9 cellular contexts compared by ENCODE assay signal in genomic region chr12:3658327-3659163, GRCh38.
DNase-seq lines count a peak whose midpoint lies in the region; ATAC-seq and TF ChIP-seq lines count a peak whose summit lies in the region.
"Had no signal": no experiment of that assay in that cellular context is flagged by ENCODE, and none has a peak within 500 bp of the region (broad histone marks: within the 10 kb centered on the region; RNA-seq: fewer than 3 reads in every experiment).

No MANE protein-coding gene starts in this region.

- H3K4me2 ChIP-seq in IMR-90 (ENCODE audit: low read depth, low read length) = no peak overlapping the region

- POLR2A ChIA-PET in IMR-90 (lab: Charles Lee; ENCODE audit: unreplicated experiment) = no interaction called here

- H2BK120ac ChIP-seq in IMR-90 (ENCODE audit: low read depth, low read length) = no peak overlapping the region

- H3K79me1 ChIP-seq in IMR-90 (ENCODE audit: low read depth in 1 of 2, low read length in 2 of 2) = no peaks in the 10 kb centered on the region

- intact Hi-C loops in IMR-90 (cut with micrococcal nuclease) = loop anchor here (1.0 to 5.0 kb wide), 3 partner anchors 119 to 619 kb away; no protein-coding TSS in a partner anchor

- H2BK15ac ChIP-seq in IMR-90 (ENCODE audit: low read depth, low read length) = no peak overlapping the region

- in situ Hi-C loops in IMR-90 (cut with MboI; ENCODE audit: low sequenced_read_pairs) = no loop called here

- no peaks in the 10 kb centered on the region for H3K36me3 ChIP-seq in IMR-90 (ENCODE audit: control insufficient read depth, insufficient read depth, low read length)
- H3K36me3 ChIP-seq: thoracic aorta had no signal

- no peak overlapping the region for H3K14ac ChIP-seq in IMR-90 (replicated peaks; ENCODE audit: low read depth, low read length)

- TF ChIP-seq POLR2A in IMR-90 (IDR thresholded peaks at IDR 0.05; ENCODE audit: low read depth, low read length) = no peak

- no peak overlapping the region for H2BK5ac ChIP-seq in IMR-90 (ENCODE audit: low read depth, low read length, poor library complexity, severe bottlenecking)

- no peaks in the 10 kb centered on the region for H4K20me1 ChIP-seq in IMR-90 (ENCODE audit: insufficient read depth, low read length)

- no peak overlapping the region for H4K8ac ChIP-seq in IMR-90 (ENCODE audit: low read depth in 2 of 2, low read length in 2 of 2)

- H3K4ac ChIP-seq in IMR-90 (ENCODE audit: low read depth, low read length) = no peak overlapping the region

- H3K23ac ChIP-seq in IMR-90 (ENCODE audit: low read depth, low read length) = no peak overlapping the region

- dilution Hi-C loops in IMR-90 (cut with HindIII; ENCODE audit: low sequenced_read_pairs, unreplicated experiment) = no loop called here

- H4K91ac ChIP-seq in IMR-90 (ENCODE audit: insufficient read depth, low read depth, low read length) = no peak overlapping the region

- no peaks in the 10 kb centered on the region for H3K4me1 ChIP-seq in IMR-90 (ENCODE audit: control insufficient read depth, insufficient read depth, low read length)

- ATAC-seq in IMR-90 (ENCODE audit: low read depth) (peak; percentile 35; the same call in 1 of the 2 replicates), HG03108 (IDR thresholded peaks at IDR 0.05; ENCODE audit: unreplicated experiment) (no peak), esophagus mucosa (no peak)

- H2BK20ac ChIP-seq in IMR-90 (ENCODE audit: low read depth, low read length) = no peak overlapping the region

- peak; percentile 53 for TF ChIP-seq CTCF in IMR-90 (conservative IDR thresholded peaks at IDR 0.05; ENCODE audit: low read depth, low read length)

- H3K27ac ChIP-seq in IMR-90 (ENCODE audit: insufficient read depth, low read length) = no peak overlapping the region
- H3K27ac ChIP-seq: thoracic aorta had no signal

- H4K5ac ChIP-seq in IMR-90 (ENCODE audit: low read depth, low read length) = no peak overlapping the region

- H3K27me3 ChIP-seq in IMR-90 (ENCODE audit: control insufficient read depth, insufficient read depth, low read length) = peaks cover 28% of the 10 kb centered on the region

- DNase-seq in COLO829 (ENCODE audit: low spot score) (peak; percentile 6), IMR-90 (peak; percentile 29), iPS-NIHi7 (ENCODE audit: extremely low spot score) (peak; percentile 63), SW 1271 (lab: John Stamatoyannopoulos, UW) (no peak), GDM1 (lab: John Stamatoyannopoulos, UW) (no peak)
- DNase-seq in activated T-cell treated with anti-CD3 and anti-CD28 coated beads, Interleukin-2, amount 50 U/mL, for 1 hour = peak; percentile 26

- H3K56ac ChIP-seq in IMR-90 (ENCODE audit: extremely low read depth, insufficient read depth, low read length) = no peak overlapping the region

- no peak overlapping the region for H2AK9ac ChIP-seq in IMR-90 (replicated peaks; ENCODE audit: low read depth, low read length, poor library complexity)

- no peaks in the 10 kb centered on the region for H3K9me3 ChIP-seq in IMR-90 (ENCODE audit: control insufficient read depth, insufficient read depth, low read length)
- H3K9me3 ChIP-seq: thoracic aorta had no signal

- CTCF ChIA-PET in IMR-90 (lab: Yijun Ruan, JAX) = interaction anchor here (0.6 to 0.8 kb wide), 2 partner anchors 101 to 358 kb away, joined by 3 read pairs; no protein-coding TSS in a partner anchor

- 34% methylated on average over 7 of the region's 13 CpGs; no CpG with 5 or more reads in 1 of the 2 experiments for WGBS in IMR-90 (ENCODE audit: extremely low coverage in 2 of 2, insufficient read length in 1 of 2), 2 experiments

- peak; percentile 53 for TF ChIP-seq RAD21 in IMR-90 (IDR thresholded peaks at IDR 0.05; ENCODE audit: low read length)

- H3K18ac ChIP-seq in IMR-90 (ENCODE audit: low read depth, low read length) = no peak overlapping the region

- H2AFZ ChIP-seq in IMR-90 (replicated peaks; ENCODE audit: low read length, poor library complexity) = no peak overlapping the region

- H2AK5ac ChIP-seq in IMR-90 (ENCODE audit: low read depth, low read length) = no peak overlapping the region

- no TSS peak for BruUV-seq in IMR-90 (replicated peaks; lab: Mats Ljungman, UMichigan)

- H3K4me3 ChIP-seq in IMR-90 (ENCODE audit: insufficient read depth, low read depth, low read length) = no peak overlapping the region
- H3K4me3 ChIP-seq: thoracic aorta had no signal

- H3K9ac ChIP-seq in IMR-90 (ENCODE audit: low read depth, low read length) = no peak overlapping the region

- no peaks in the 10 kb centered on the region for H3K9me1 ChIP-seq in IMR-90 (ENCODE audit: insufficient read depth, low read length)

TF ChIP-seq in IMR-90, 13 proteins besides CTCF, POLR2A, EP300 and RAD21:
- TF ChIP-seq MXI1 (IDR thresholded peaks at IDR 0.05; ENCODE audit: borderline replicate concordance, low read depth, low read length) = no peak
- no peak for TF ChIP-seq NFE2L2 (IDR thresholded peaks at IDR 0.05; ENCODE audit: low read depth, low read length)
- TF ChIP-seq FOS (IDR thresholded peaks at IDR 0.05; ENCODE audit: low read depth, low read length) = no peak
- TF ChIP-seq, protein P1, sequence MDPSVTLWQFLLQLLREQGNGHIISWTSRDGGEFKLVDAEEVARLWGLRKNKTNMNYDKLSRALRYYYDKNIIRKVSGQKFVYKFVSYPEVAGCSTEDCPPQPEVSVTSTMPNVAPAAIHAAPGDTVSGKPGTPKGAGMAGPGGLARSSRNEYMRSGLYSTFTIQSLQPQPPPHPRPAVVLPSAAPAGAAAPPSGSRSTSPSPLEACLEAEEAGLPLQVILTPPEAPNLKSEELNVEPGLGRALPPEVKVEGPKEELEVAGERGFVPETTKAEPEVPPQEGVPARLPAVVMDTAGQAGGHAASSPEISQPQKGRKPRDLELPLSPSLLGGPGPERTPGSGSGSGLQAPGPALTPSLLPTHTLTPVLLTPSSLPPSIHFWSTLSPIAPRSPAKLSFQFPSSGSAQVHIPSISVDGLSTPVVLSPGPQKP (IDR thresholded peaks at IDR 0.05; ENCODE audit: borderline replicate concordance, low read depth, low read length) = no peak
- peak; percentile 61 for TF ChIP-seq SMC3 (IDR thresholded peaks at IDR 0.05; ENCODE audit: low read depth, low read length)
- TF ChIP-seq USF2 (IDR thresholded peaks at IDR 0.05; ENCODE audit: low read depth, low read length) = no peak
- no peak for TF ChIP-seq CHD1 (IDR thresholded peaks at IDR 0.05; ENCODE audit: low read depth, low read length)
- no peak for TF ChIP-seq BHLHE40 (IDR thresholded peaks at IDR 0.05; ENCODE audit: low read depth, low read length)

Comparison
In these comparisons a context has a peak if more than half of its experiments do, and no peak if none do; other contexts are left out.
1. DNase-seq: peak in COLO829 (single experiment), IMR-90 (single experiment), activated T-cell treated with anti-CD3 and anti-CD28 coated beads, Interleukin-2, amount 50 U/mL, for 1 hour (single experiment) and iPS-NIHi7 (single experiment); none in SW 1271 (0 of 2) and GDM1 (single experiment).